In genomic region chr20:17626217-17627007, GRCh38 we compare ENCODE assay signal across 13 cellular contexts. TPM values are rescaled to one million over a fixed set of nuclear protein-coding genes. Genes with fewer than 3 reads are reported as not detected.
DNase-seq lines count a peak whose midpoint lies in the region; ATAC-seq and TF ChIP-seq lines count a peak whose summit lies in the region.
"Had no signal": no experiment of that assay in that cellular context is flagged by ENCODE, and none has a peak within 500 bp of the region (broad histone marks: within the 10 kb centered on the region; RNA-seq: fewer than 3 reads in every experiment).

No MANE protein-coding gene starts in this region.

- H3K9me3 Mint-ChIP-seq in T-helper 2 cell treated with Interferon-gamma antibody and Interleukin-4, amounts not matched to agents 5 μg/mL and 100 μg/mL, for 36 hours = no peaks in the 10 kb centered on the region

- H3K27ac Mint-ChIP-seq in T-helper 2 cell treated with Interferon-gamma antibody and Interleukin-4, amounts not matched to agents 5 μg/mL and 100 μg/mL, for 36 hours = no peak overlapping the region

- no peak overlapping the region for H3K4me2 ChIP-seq in fibroblast of lung (ENCODE audit: extremely low read depth, insufficient read depth, low read length)

- ATAC-seq in lower lobe of right lung = peak; percentile 36 to 51
- ATAC-seq in HG02884 (IDR thresholded peaks at IDR 0.05; ENCODE audit: unreplicated experiment) = no peak
- ATAC-seq: foreskin keratinocyte had no signal

- H3K79me2 ChIP-seq in fibroblast of lung (ENCODE audit: control insufficient read depth, insufficient read depth, low read length) = peaks cover 5% of the 10 kb centered on the region

- TF ChIP-seq EP300 in suprapubic skin (IDR thresholded peaks at IDR 0.05) = no peak

- H3K4me1 Mint-ChIP-seq in T-helper 2 cell treated with Interferon-gamma antibody and Interleukin-4, amounts not matched to agents 5 μg/mL and 100 μg/mL, for 36 hours (ENCODE audit: low read depth) = no peaks in the 10 kb centered on the region

- H3K4me3 ChIP-seq in fibroblast of lung (replicated peaks in 1 of 4; ENCODE audit: control extremely low read depth in 1 of 4, insufficient read depth in 1 of 4, low read depth in 3 of 4, low read length in 4 of 4) (no peak overlapping the region), lower lobe of right lung (no peak overlapping the region), suprapubic skin (no peak overlapping the region)
- H3K4me3 ChIP-seq: upper lobe of left lung had no signal

- no peak for TF ChIP-seq POLR2A in suprapubic skin (IDR thresholded peaks at IDR 0.05)

- H3K27me3 ChIP-seq in fibroblast of lung (ENCODE audit: control insufficient read depth, insufficient read depth, low read length) (no peaks in the 10 kb centered on the region), lower lobe of right lung (ENCODE audit: low read depth) (no peaks in the 10 kb centered on the region), suprapubic skin (no peaks in the 10 kb centered on the region)
- H3K27me3 ChIP-seq: foreskin keratinocyte, upper lobe of left lung had no signal

- H3K4me1 ChIP-seq in fibroblast of lung (ENCODE audit: control insufficient read depth, extremely low read depth, insufficient read depth, low read length) (no peaks in the 10 kb centered on the region), lower lobe of right lung (peaks cover 8% of the 10 kb centered on the region), suprapubic skin (no peaks in the 10 kb centered on the region)
- H3K4me1 ChIP-seq: foreskin keratinocyte, upper lobe of left lung had no signal

- no peaks in the 10 kb centered on the region for H3K27me3 Mint-ChIP-seq in T-helper 2 cell treated with Interferon-gamma antibody and Interleukin-4, amounts not matched to agents 5 μg/mL and 100 μg/mL, for 36 hours (ENCODE audit: low read depth)

- H3K36me3 ChIP-seq in fibroblast of lung (ENCODE audit: control insufficient read depth, insufficient read depth, low read length) = peaks cover 70% of the 10 kb centered on the region
- H3K36me3 ChIP-seq in lower lobe of right lung = peaks cover 100% of the 10 kb centered on the region
- H3K36me3 ChIP-seq in suprapubic skin = peaks cover 93% of the 10 kb centered on the region

- H3K36me3 Mint-ChIP-seq in T-helper 2 cell treated with Interferon-gamma antibody and Interleukin-4, amounts not matched to agents 5 μg/mL and 100 μg/mL, for 36 hours (ENCODE audit: low read depth) = peaks cover 24% of the 10 kb centered on the region

- peak; percentile 23 for DNase-seq in NCI-H748 (lab: John Stamatoyannopoulos, UW; ENCODE audit: unreplicated experiment)
- no peak for DNase-seq in NCI-H748 treated with DMSO at 0.1 percent for 48 hours (lab: John Stamatoyannopoulos, UW)
- no peak for DNase-seq in fibroblast of lung (ENCODE audit: low read depth in 2 of 2)
- peak; percentile 53 for DNase-seq in lower lobe of right lung
- DNase-seq in suprapubic skin (ENCODE audit: low spot score in 2 of 2) = peak in 1 of 2 donors; percentile 71
- no peak for DNase-seq in ACHN
- DNase-seq in T-helper 2 cell treated with Interferon-gamma antibody and Interleukin-4, amounts not matched to agents 5 μg/mL and 100 μg/mL, for 36 hours (ENCODE audit: low spot score) = no peak
- DNase-seq: foreskin keratinocyte; NCI-H1048; stimulated activated CD4-positive, alpha-beta T cell treated with anti-CD3 and anti-CD28 coated beads, Interleukin-2, amount 100 ng/mL, for 48 hours had no signal

- H2AFZ ChIP-seq in fibroblast of lung (ENCODE audit: low read length) = no peak overlapping the region

- H3K4me3 Mint-ChIP-seq in T-helper 2 cell treated with Interferon-gamma antibody and Interleukin-4, amounts not matched to agents 5 μg/mL and 100 μg/mL, for 36 hours = no peak overlapping the region

- no peak overlapping the region for H3K9ac ChIP-seq in fibroblast of lung (ENCODE audit: insufficient read depth, low read length)

- H3K9me3 ChIP-seq in fibroblast of lung (ENCODE audit: control insufficient read depth, insufficient read depth, low read depth, low read length) (no peaks in the 10 kb centered on the region), lower lobe of right lung (no peaks in the 10 kb centered on the region), suprapubic skin (no peaks in the 10 kb centered on the region)
- H3K9me3 ChIP-seq: upper lobe of left lung had no signal

- TF ChIP-seq CTCF in fibroblast of lung (conservative IDR thresholded peaks at IDR 0.05 in 1 of 2, IDR thresholded peaks at IDR 0.05 in 1 of 2; ENCODE audit: low read depth in 1 of 2, low read length in 2 of 2) = no peak
- no peak for TF ChIP-seq CTCF in lower lobe of right lung (IDR thresholded peaks at IDR 0.05)
- no peak for TF ChIP-seq CTCF in suprapubic skin (IDR thresholded peaks at IDR 0.05)

- intact Hi-C loops in lower lobe of right lung (cut with DNase I) = no loop called here

- WGBS in suprapubic skin = 76% methylated on average over 9 of the region's 18 CpGs

- peak overlapping the region; percentile 10 for H3K27ac ChIP-seq in fibroblast of lung (ENCODE audit: insufficient read depth, low read length)
- peak overlapping the region; percentile 41 for H3K27ac ChIP-seq in lower lobe of right lung
- H3K27ac ChIP-seq in suprapubic skin = peak overlapping the region; percentile 39
- H3K27ac ChIP-seq: 22Rv1, foreskin keratinocyte had no signal

- H4K20me1 ChIP-seq in fibroblast of lung (ENCODE audit: control insufficient read depth, extremely low read depth, insufficient read depth, low read length) = no peaks in the 10 kb centered on the region

- in situ Hi-C loops in ACHN (cut with HindIII; ENCODE audit: low pct_ligation_motif_present, low pct_unique_long_range_greater_than_20kb, low sequenced_read_pairs) = no loop called here

RNA-seq across cellular contexts. Expression of gene RRBP1, which starts 55.6 kb away (rescaled TPM):
- total RNA-seq in fibroblast of lung = 143 and 233 TPM in 2 replicates
- 169 and 191 TPM in 2 replicates for polyA plus RNA-seq in fibroblast of lung
- 307 and 325 TPM in 2 replicates for polyA plus RNA-seq in fibroblast of lung (2012)
- polyA minus RNA-seq in fibroblast of lung (ENCODE audit: low replicate concordance) = 161 and 174 TPM in 2 replicates
- 138 TPM for total RNA-seq in lower lobe of right lung
- 10 to 100 TPM; 37.5 to 52.3 (median 41.3) TPM for total RNA-seq in suprapubic skin

RNA-seq across cellular contexts. Expression of gene DSTN, which starts 56.5 kb away (rescaled TPM):
- total RNA-seq in fibroblast of lung (249 and 289 TPM in 2 replicates), lower lobe of right lung (347 TPM), suprapubic skin (100 to 1,000 TPM; 186 to 301 (median 258) TPM)
- 276 and 737 TPM in 2 replicates for polyA plus RNA-seq in fibroblast of lung
- 439 and 919 TPM in 2 replicates for polyA plus RNA-seq in fibroblast of lung (2012)
- 5.4 and 10.3 TPM in 2 replicates for polyA minus RNA-seq in fibroblast of lung (ENCODE audit: low replicate concordance)

Comparison
In these comparisons a context has a peak if more than half of its experiments do, and no peak if none do; other contexts are left out.
1. DNase-seq: peak in NCI-H748 (single experiment) and lower lobe of right lung (single experiment); none in NCI-H748 treated with DMSO at 0.1 percent for 48 hours (single experiment), fibroblast of lung (0 of 2), ACHN (single experiment) and T-helper 2 cell treated with Interferon-gamma antibody and Interleukin-4, amounts not matched to agents 5 μg/mL and 100 μg/mL, for 36 hours (single experiment).
2. Peak in every context shown above with its lines, with median percentiles within 50 percentile points of each other: H3K27ac ChIP-seq.